8 cellular contexts compared by ENCODE assay signal in genomic region chr2:226791056-226791486, GRCh38. TPM values are rescaled to one million over a fixed set of nuclear protein-coding genes. Genes with fewer than 3 reads are reported as not detected.
DNase-seq lines count a peak whose midpoint lies in the region; ATAC-seq and TF ChIP-seq lines count a peak whose summit lies in the region.

No MANE protein-coding gene starts in this region.

- H3K36me3 ChIP-seq in CD4-positive, CD25-positive, alpha-beta regulatory T cell (ENCODE audit: control insufficient read depth, insufficient read depth, low read length) = no peaks in the 10 kb centered on the region
- peaks cover 0 to 4% (median 3%) of the 10 kb centered on the region in 3 donors for H3K36me3 ChIP-seq in skeletal muscle tissue (ENCODE audit: control insufficient read depth in 3 of 3, insufficient read depth in 3 of 3, low read length in 3 of 3)

- H3K9me3 Mint-ChIP-seq in CD4-positive, CD25-positive, alpha-beta regulatory T cell = peaks cover 0 to 2% (median 0%) of the 10 kb centered on the region in 7 donors

- no peaks in the 10 kb centered on the region for H3K36me3 Mint-ChIP-seq in CD4-positive, CD25-positive, alpha-beta regulatory T cell

- peak overlapping the region; percentile 92 to 98 (median 96) for H3K4me3 Mint-ChIP-seq in CD4-positive, CD25-positive, alpha-beta regulatory T cell

- H3K9me3 ChIP-seq in CD4-positive, CD25-positive, alpha-beta regulatory T cell (ENCODE audit: control insufficient read depth in 2 of 2, low read length in 2 of 2) = no peaks in the 10 kb centered on the region
- no peaks in the 10 kb centered on the region for H3K9me3 ChIP-seq in iPS-18c (ENCODE audit: control insufficient read depth, insufficient read depth, low read length)
- H3K9me3 ChIP-seq in skeletal muscle tissue (ENCODE audit: control insufficient read depth in 3 of 3, low read length in 3 of 3) = no peaks in the 10 kb centered on the region

- no peaks in the 10 kb centered on the region for H3K27me3 ChIP-seq in CD4-positive, CD25-positive, alpha-beta regulatory T cell (ENCODE audit: control insufficient read depth, insufficient read depth, low read length)
- H3K27me3 ChIP-seq in skeletal muscle tissue (ENCODE audit: control insufficient read depth in 3 of 3, insufficient read depth in 3 of 3, low read length in 3 of 3) = no peaks in the 10 kb centered on the region

- H3K27me3 Mint-ChIP-seq in CD4-positive, CD25-positive, alpha-beta regulatory T cell = peaks cover 28% of the 10 kb centered on the region

- peak; percentile 65 to 71 for ATAC-seq in CD4-positive, CD25-positive, alpha-beta regulatory T cell (ENCODE audit: low read depth in 2 of 2)
- ATAC-seq in GM18861 (IDR thresholded peaks at IDR 0.05; ENCODE audit: unreplicated experiment) (peak; percentile 43), HG03025 (IDR thresholded peaks at IDR 0.05; ENCODE audit: low FRiP score, unreplicated experiment) (peak; percentile 66)

- H3K27ac Mint-ChIP-seq in CD4-positive, CD25-positive, alpha-beta regulatory T cell = peak overlapping the region; percentile 98 to 100 (median 99)

- H3K4me3 ChIP-seq in CD4-positive, CD25-positive, alpha-beta regulatory T cell (ENCODE audit: low read depth, low read length) = peak overlapping the region; percentile 77
- H3K4me3 ChIP-seq in astrocyte of the spinal cord (ENCODE audit: low read depth, low read length) (peak overlapping the region; percentile 49), iPS-18c (ENCODE audit: insufficient read depth, low read depth, low read length) (peak overlapping the region; percentile 68), skeletal muscle tissue (ENCODE audit: low read length in 3 of 3) (peak overlapping the region; percentile 73 to 79 (median 79))

- H3K4me1 ChIP-seq in CD4-positive, CD25-positive, alpha-beta regulatory T cell (ENCODE audit: control insufficient read depth, insufficient read depth, low read length, poor library complexity, severe bottlenecking) = peaks cover 16% of the 10 kb centered on the region
- H3K4me1 ChIP-seq in skeletal muscle tissue (ENCODE audit: control insufficient read depth in 3 of 3, insufficient read depth in 3 of 3, low read length in 3 of 3) = peaks cover 34 to 53% (median 44%) of the 10 kb centered on the region in 3 donors

- H3K9ac ChIP-seq in skeletal muscle tissue (ENCODE audit: low read depth in 1 of 3, low read length in 3 of 3) = peak overlapping the region; percentile 74 to 83 (median 79)

- peak overlapping the region; percentile 90 for H3K27ac ChIP-seq in CD4-positive, CD25-positive, alpha-beta regulatory T cell (ENCODE audit: insufficient read depth, low read length, poor library complexity, severe bottlenecking)
- H3K27ac ChIP-seq in skeletal muscle tissue (ENCODE audit: low read depth, low read length) = peak overlapping the region; percentile 89

- peaks cover 10 to 33% (median 15%) of the 10 kb centered on the region in 4 donors for H3K4me1 Mint-ChIP-seq in CD4-positive, CD25-positive, alpha-beta regulatory T cell

- in situ Hi-C loops in astrocyte of the spinal cord (cut with HindIII; ENCODE audit: low sequenced_read_pairs) = loop anchor here (25.0 kb wide), 1 partner anchor 1129 kb away; no protein-coding TSS in a partner anchor

- TF ChIP-seq CTCF in astrocyte of the spinal cord (IDR thresholded peaks at IDR 0.05; ENCODE audit: low read depth, low read length) = no peak

- peak in 2 of 3 donors; percentile 65 to 91 for DNase-seq in CD4-positive, CD25-positive, alpha-beta regulatory T cell
- DNase-seq in NCI-H345 (lab: John Stamatoyannopoulos, UW) (peak; percentile 62), astrocyte of the spinal cord (ENCODE audit: low read depth, low spot score) (peak; percentile 76), SKM-1 (lab: John Stamatoyannopoulos, UW; ENCODE audit: unreplicated experiment) (no peak)

RNA-seq across cellular contexts. Expression of gene IRS1, which starts 8.5 kb away (rescaled TPM):
- 3.5 TPM for total RNA-seq in CD4-positive, CD25-positive, alpha-beta regulatory T cell
- polyA plus RNA-seq in CD4-positive, CD25-positive, alpha-beta regulatory T cell = under 1 TPM in 3 of 4 donors, not detected in 1; 0.05 to 0.17 (median 0.13) TPM
- 13.0 TPM for total RNA-seq in skeletal muscle tissue

RNA-seq across cellular contexts. Expression of gene RHBDD1, which starts 44.8 kb away (rescaled TPM):
- 56.4 TPM for total RNA-seq in CD4-positive, CD25-positive, alpha-beta regulatory T cell
- 10 to 100 TPM; 24.7 to 39.6 (median 26.1) TPM for polyA plus RNA-seq in CD4-positive, CD25-positive, alpha-beta regulatory T cell
- 37.6 TPM for total RNA-seq in skeletal muscle tissue
